Comparison of ENCODE assay signal across 10 cellular contexts in the genomic region with DNA sequence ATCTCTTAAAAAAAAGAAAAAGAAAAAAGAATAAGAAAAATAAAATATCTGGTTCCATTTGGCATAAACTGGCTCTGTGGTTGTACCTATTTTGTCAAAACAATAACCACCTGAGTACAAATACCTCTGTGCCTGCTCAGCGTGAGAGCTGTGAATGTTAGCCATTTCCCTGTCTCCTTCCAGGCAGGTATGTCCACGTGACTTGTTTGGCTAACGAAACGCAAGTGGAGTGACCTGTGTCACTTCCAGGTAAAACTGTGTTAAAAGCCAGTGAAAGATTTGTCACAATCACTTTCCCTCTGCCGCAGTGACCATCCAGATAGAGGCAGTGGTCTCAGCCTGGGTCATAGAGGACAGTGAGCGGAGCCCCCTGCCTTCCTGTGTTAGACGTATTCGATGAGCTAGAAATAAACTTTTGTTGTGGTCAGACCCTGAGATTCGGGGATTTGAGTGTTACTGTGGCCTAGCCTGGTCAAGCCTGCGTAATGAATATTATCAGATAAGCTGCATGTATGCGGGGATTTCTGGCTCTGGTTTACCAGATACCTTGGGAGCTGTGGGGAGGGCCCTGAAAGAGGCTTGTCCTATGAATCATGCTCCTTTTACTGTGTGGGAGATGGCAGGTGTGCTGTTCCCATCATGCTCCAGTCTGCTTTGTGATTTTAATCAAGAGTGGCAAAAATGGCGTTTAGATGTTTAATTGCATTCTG. TPM values are rescaled to one million over a fixed set of nuclear protein-coding genes. Genes with fewer than 3 reads are reported as not detected.
A peak's percentile ranks its signal among the peaks of the same experiment; 100 is the strongest.
DNase-seq lines count a peak whose midpoint lies in the region; ATAC-seq, FAIRE-seq and TF ChIP-seq lines count a peak whose summit lies in the region.
"Had no signal": no experiment of that assay in that cellular context is flagged by ENCODE, and none has a peak within 500 bp of the region (broad histone marks: within the 10 kb centered on the region; RNA-seq: fewer than 3 reads in every experiment).

No MANE protein-coding gene starts in this region.

- peaks cover 4% of the 10 kb centered on the region for H3K27me3 Mint-ChIP-seq in astrocyte (ENCODE audit: low read depth, unreplicated experiment)
- H3K27me3 Mint-ChIP-seq in memory B cell = no peaks in the 10 kb centered on the region

- no peaks in the 10 kb centered on the region for H3K36me3 Mint-ChIP-seq in astrocyte (ENCODE audit: low read depth, unreplicated experiment)
- H3K36me3 Mint-ChIP-seq in memory B cell = peaks cover 14% of the 10 kb centered on the region

- H3K9me3 Mint-ChIP-seq in astrocyte (ENCODE audit: unreplicated experiment) (peaks cover 2% of the 10 kb centered on the region), memory B cell (no peaks in the 10 kb centered on the region)

- peaks cover 0 to 27% (median 5%) of the 10 kb centered on the region in 11 experiments; a peak in 7 of 22 replicates for H3K9me3 ChIP-seq in BLaER1 treated with 17β-estradiol and CSF1 and Interleukin-3, amounts not matched to agents 10 nM and 100 nM (replicated peaks in 1 of 11)
- no peaks in the 10 kb centered on the region for H3K9me3 ChIP-seq in HEK293 (ENCODE audit: control insufficient read depth, insufficient read depth, low read depth, low read length)
- H3K9me3 ChIP-seq in astrocyte (ENCODE audit: insufficient read depth, low read depth, low read length) = no peaks in the 10 kb centered on the region
- H3K9me3 ChIP-seq: SJCRH30 had no signal

- peak overlapping the region; percentile 63 for H3K27ac Mint-ChIP-seq in astrocyte (ENCODE audit: unreplicated experiment)
- peak overlapping the region; percentile 29 for H3K27ac Mint-ChIP-seq in memory B cell

- DNase-seq in astrocyte (ENCODE audit: low read depth) = peak; percentile 39
- no peak for DNase-seq in memory B cell (ENCODE audit: low spot score in 2 of 2)
- no peak for DNase-seq in occipital lobe (lab: John Stamatoyannopoulos, UW)
- DNase-seq in foreskin melanocyte = no peak
- DNase-seq in middle frontal gyrus (ENCODE audit: extremely low spot score, low spot score) = no peak
- DNase-seq in NCI-H1694 (lab: John Stamatoyannopoulos, UW) = no peak
- DNase-seq: SJCRH30 had no signal

- no peak overlapping the region for H3K27ac ChIP-seq in BLaER1 treated with 17β-estradiol and CSF1 and Interleukin-3, amounts not matched to agents 10 nM and 100 nM
- no peak overlapping the region for H3K27ac ChIP-seq in HEK293 (ENCODE audit: extremely low read depth, low read depth, low read length)
- no peak overlapping the region for H3K27ac ChIP-seq in astrocyte (ENCODE audit: low read depth, low read length)
- H3K27ac ChIP-seq: cardiac muscle cell, SJCRH30 had no signal

- H3K36me3 ChIP-seq in BLaER1 treated with 17β-estradiol and CSF1 and Interleukin-3, amounts not matched to agents 10 nM and 100 nM = peaks cover 39 to 77% (median 64%) of the 10 kb centered on the region in 11 experiments
- H3K36me3 ChIP-seq in HEK293 (ENCODE audit: control insufficient read depth in 2 of 2, insufficient read depth in 1 of 2, low read length in 2 of 2) (peaks cover 3 to 19% of the 10 kb centered on the region in 2 experiments; a peak in 2 of 3 replicates), astrocyte (ENCODE audit: insufficient read depth, low read length) (no peaks in the 10 kb centered on the region)
- H3K36me3 ChIP-seq: cardiac muscle cell, SJCRH30 had no signal

- H3K4me3 Mint-ChIP-seq in astrocyte (ENCODE audit: unreplicated experiment) (no peak overlapping the region), memory B cell (no peak overlapping the region)

- CTCF ChIA-PET in HEK293 (lab: Yijun Ruan, JAX) = interaction anchor here (0.6 to 1.2 kb wide), 4 partner anchors 63 to 1176 kb away, joined by 3 to 4 read pairs (median 4); no protein-coding TSS in a partner anchor

- TF ChIP-seq CTCF in HEK293 (tag by site-specific recombination; IDR thresholded peaks at IDR 0.05) = no peak
- TF ChIP-seq CTCF in astrocyte (IDR thresholded peaks at IDR 0.05; ENCODE audit: insufficient read depth, low read depth, low read length) = no peak

- H3K4me2 ChIP-seq in BLaER1 treated with 17β-estradiol and CSF1 and Interleukin-3, amounts not matched to agents 10 nM and 100 nM = peak overlapping the region; percentile 9 to 92 (median 25); a peak in 16 of 22 replicates
- no peak overlapping the region for H3K4me2 ChIP-seq in astrocyte (ENCODE audit: low read length)

- H3K79me2 ChIP-seq in astrocyte (ENCODE audit: insufficient read depth, low read length) = no peaks in the 10 kb centered on the region

- no peak overlapping the region for H2AFZ ChIP-seq in astrocyte (ENCODE audit: low read depth, low read length)

- H3K4me1 Mint-ChIP-seq in astrocyte (ENCODE audit: low read depth, unreplicated experiment) (peaks cover 18% of the 10 kb centered on the region), memory B cell (peaks cover 40% of the 10 kb centered on the region)

- ATAC-seq in memory B cell (ENCODE audit: low read depth) = no peak

- POLR2A ChIA-PET in HEK293 (lab: Yijun Ruan, JAX) = interaction anchor here (1.4 kb wide), 1 partner anchor 13 kb away, joined by 3 read pairs; no protein-coding TSS in a partner anchor

- H3K9ac ChIP-seq in BLaER1 treated with 17β-estradiol and CSF1 and Interleukin-3, amounts not matched to agents 10 nM and 100 nM = no peak overlapping the region
- no peak overlapping the region for H3K9ac ChIP-seq in astrocyte (ENCODE audit: low read length)

- H4K20me1 ChIP-seq in BLaER1 treated with 17β-estradiol and CSF1 and Interleukin-3, amounts not matched to agents 10 nM and 100 nM = peaks cover 0 to 46% (median 8%) of the 10 kb centered on the region in 11 experiments; a peak in 13 of 22 replicates
- H4K20me1 ChIP-seq in astrocyte (ENCODE audit: insufficient read depth, low read length) = no peaks in the 10 kb centered on the region

- no peaks in the 10 kb centered on the region for H3K27me3 ChIP-seq in BLaER1 treated with 17β-estradiol and CSF1 and Interleukin-3, amounts not matched to agents 10 nM and 100 nM
- H3K27me3 ChIP-seq in astrocyte (ENCODE audit: insufficient read depth, low read length) = no peaks in the 10 kb centered on the region
- H3K27me3 ChIP-seq: cardiac muscle cell, SJCRH30 had no signal

- H3K4me3 ChIP-seq in BLaER1 treated with 17β-estradiol and CSF1 and Interleukin-3, amounts not matched to agents 10 nM and 100 nM = no peak overlapping the region
- H3K4me3 ChIP-seq in HEK293 (ENCODE audit: low read depth, low read length) (no peak overlapping the region), astrocyte (ENCODE audit: insufficient read depth, low read depth, low read length) (no peak overlapping the region)
- H3K4me3 ChIP-seq: cardiac muscle cell, SJCRH30 had no signal

- FAIRE-seq in astrocyte (lab: Jason Lieb, UNC) = no peak

- H3K4me1 ChIP-seq in BLaER1 treated with 17β-estradiol and CSF1 and Interleukin-3, amounts not matched to agents 10 nM and 100 nM = peaks cover 30 to 47% (median 41%) of the 10 kb centered on the region in 10 experiments
- peaks cover 2% of the 10 kb centered on the region; the same call in 1 of the 2 replicates for H3K4me1 ChIP-seq in HEK293 (ENCODE audit: control insufficient read depth, insufficient read depth, low read length)
- no peaks in the 10 kb centered on the region for H3K4me1 ChIP-seq in astrocyte (ENCODE audit: insufficient read depth, low read length)
- H3K4me1 ChIP-seq: SJCRH30 had no signal

TF ChIP-seq in HEK293, 187 proteins besides CTCF, POLR2A, EP300 and RAD21 (continues in another document):
- TF ChIP-seq ZSCAN16 (tag by site-specific recombination; IDR thresholded peaks at IDR 0.05) (no peak), ZNF184 (tag by site-specific recombination; IDR thresholded peaks at IDR 0.05) (no peak), ZNF404 (tag by site-specific recombination; IDR thresholded peaks at IDR 0.05) (no peak), GLIS2 (tag by site-specific recombination; IDR thresholded peaks at IDR 0.05) (no peak), ZNF654 (tag by site-specific recombination; IDR thresholded peaks at IDR 0.05; ENCODE audit: low read depth) (0 out of 2 replicates have a peak, but pooled peaks have one; percentile 0), ZXDB (tag by site-specific recombination; IDR thresholded peaks at IDR 0.05) (no peak), ZNF114 (tag by site-specific recombination; IDR thresholded peaks at IDR 0.05) (no peak), ZNF433 (tag by site-specific recombination; IDR thresholded peaks at IDR 0.05; ENCODE audit: low read depth) (no peak)
- TF ChIP-seq, protein P1, sequence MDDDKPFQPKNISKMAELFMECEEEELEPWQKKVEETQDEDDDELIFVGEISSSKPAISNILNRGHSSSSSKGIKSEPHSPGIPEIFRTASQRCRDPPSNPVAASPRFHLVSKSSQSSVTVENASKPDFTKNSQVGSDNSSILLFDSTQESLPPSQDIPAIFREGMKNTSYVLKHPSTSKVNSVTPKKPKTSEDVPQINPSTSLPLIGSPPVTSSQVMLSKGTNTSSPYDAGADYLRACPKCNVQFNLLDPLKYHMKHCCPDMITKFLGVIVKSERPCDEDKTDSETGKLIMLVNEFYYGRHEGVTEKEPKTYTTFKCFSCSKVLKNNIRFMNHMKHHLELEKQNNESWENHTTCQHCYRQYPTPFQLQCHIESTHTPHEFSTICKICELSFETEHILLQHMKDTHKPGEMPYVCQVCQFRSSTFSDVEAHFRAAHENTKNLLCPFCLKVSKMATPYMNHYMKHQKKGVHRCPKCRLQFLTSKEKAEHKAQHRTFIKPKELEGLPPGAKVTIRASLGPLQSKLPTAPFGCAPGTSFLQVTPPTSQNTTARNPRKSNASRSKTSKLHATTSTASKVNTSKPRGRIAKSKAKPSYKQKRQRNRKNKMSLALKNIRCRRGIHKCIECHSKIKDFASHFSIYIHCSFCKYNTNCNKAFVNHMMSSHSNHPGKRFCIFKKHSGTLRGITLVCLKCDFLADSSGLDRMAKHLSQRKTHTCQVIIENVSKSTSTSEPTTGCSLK (tag by site-specific recombination; IDR thresholded peaks at IDR 0.05) = no peak

RNA-seq across cellular contexts. Expression of a gene that starts 3.7 kb away (rescaled TPM):
- total RNA-seq in astrocyte (2.5 and 2.6 TPM in 2 replicates), occipital lobe (0.62 TPM)
